ENCODE assay signal across 1 cellular context in the genomic region with DNA sequence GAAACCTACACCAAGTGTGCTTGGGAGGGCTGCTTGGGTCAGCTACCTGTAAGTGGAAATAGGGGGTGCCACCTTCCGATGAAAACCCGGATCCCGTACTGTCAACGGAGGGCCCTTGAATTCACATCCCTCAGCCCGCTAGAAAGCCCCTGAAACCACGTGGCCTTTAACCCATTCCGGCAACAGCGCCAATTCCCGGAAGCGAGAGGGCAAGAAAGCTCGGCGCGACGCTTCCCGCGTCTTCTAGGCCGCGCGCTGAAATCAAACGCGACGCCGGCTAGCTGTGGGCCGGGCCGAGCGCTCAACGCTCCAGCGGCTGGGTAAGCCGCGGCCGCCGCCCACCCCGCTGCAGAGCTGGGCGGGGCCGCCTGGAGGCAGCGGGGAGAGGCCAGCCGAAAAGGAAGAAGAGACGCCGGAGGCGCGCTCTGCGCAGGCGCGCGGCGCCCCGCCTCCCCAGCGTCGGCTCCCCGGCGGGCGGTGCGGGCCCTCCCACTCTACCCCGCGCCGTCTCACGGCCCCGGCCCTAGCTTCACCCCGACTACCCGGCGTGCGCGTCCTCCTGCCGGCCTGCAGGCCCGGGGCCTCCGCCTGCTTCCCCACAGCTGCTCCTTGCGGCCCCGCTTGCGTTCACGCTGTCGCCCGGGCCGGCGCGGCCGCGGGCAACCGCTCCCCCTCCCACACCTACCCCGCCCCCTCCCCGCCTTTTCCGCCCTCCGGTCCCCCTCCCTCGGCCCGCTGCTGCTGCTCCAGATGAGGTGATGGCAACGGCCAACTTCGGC.
TF ChIP-seq lines count a peak whose summit lies in the region.

A gene (plus strand): TSS at position 492 of the 779 bp plus-strand sequence. CDS start 267 bp downstream, at position 759.

TF ChIP-seq in HepG2, 621 proteins besides CTCF, POLR2A, EP300 and RAD21 (continued from another document and continues in another):
- TF ChIP-seq, protein P1, sequence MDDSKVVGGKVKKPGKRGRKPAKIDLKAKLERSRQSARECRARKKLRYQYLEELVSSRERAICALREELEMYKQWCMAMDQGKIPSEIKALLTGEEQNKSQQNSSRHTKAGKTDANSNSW (CRISPR knock-in tag; IDR thresholded peaks at IDR 0.05; ENCODE audit: borderline replicate concordance) = peak; percentile 73; the same call in 1 of the 2 replicates
- TF ChIP-seq, protein P2, sequence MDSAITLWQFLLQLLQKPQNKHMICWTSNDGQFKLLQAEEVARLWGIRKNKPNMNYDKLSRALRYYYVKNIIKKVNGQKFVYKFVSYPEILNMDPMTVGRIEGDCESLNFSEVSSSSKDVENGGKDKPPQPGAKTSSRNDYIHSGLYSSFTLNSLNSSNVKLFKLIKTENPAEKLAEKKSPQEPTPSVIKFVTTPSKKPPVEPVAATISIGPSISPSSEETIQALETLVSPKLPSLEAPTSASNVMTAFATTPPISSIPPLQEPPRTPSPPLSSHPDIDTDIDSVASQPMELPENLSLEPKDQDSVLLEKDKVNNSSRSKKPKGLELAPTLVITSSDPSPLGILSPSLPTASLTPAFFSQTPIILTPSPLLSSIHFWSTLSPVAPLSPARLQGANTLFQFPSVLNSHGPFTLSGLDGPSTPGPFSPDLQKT (CRISPR knock-in tag; IDR thresholded peaks at IDR 0.05; ENCODE audit: borderline replicate concordance) = no peak
- TF ChIP-seq PRMT3 (CRISPR knock-in tag; IDR thresholded peaks at IDR 0.05; ENCODE audit: borderline replicate concordance, low read depth) = peak; percentile 89
- peak; percentile 91 for TF ChIP-seq ARNT2 (CRISPR knock-in tag; IDR thresholded peaks at IDR 0.05; ENCODE audit: low read depth)
- TF ChIP-seq HCFC1 (IDR thresholded peaks at IDR 0.05; ENCODE audit: low read depth, low read length) = no peak
- TF ChIP-seq KMT2A (CRISPR knock-in tag; IDR thresholded peaks at IDR 0.05) = peak; percentile 72; the same call in 1 of the 2 replicates
- no peak for TF ChIP-seq ZNF589 (CRISPR knock-in tag; conservative IDR thresholded peaks at IDR 0.05)
- TF ChIP-seq YY1 (IDR thresholded peaks at IDR 0.05; ENCODE audit: insufficient read depth, insufficient replicate concordance, low read depth, low read length) = peak; percentile 27
- TF ChIP-seq, protein P3, sequence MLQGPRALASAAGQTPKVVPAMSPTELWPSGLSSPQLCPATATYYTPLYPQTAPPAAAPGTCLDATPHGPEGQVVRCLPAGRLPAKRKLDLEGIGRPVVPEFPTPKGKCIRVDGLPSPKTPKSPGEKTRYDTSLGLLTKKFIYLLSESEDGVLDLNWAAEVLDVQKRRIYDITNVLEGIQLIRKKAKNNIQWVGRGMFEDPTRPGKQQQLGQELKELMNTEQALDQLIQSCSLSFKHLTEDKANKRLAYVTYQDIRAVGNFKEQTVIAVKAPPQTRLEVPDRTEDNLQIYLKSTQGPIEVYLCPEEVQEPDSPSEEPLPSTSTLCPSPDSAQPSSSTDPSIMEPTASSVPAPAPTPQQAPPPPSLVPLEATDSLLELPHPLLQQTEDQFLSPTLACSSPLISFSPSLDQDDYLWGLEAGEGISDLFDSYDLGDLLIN (CRISPR knock-in tag; IDR thresholded peaks at IDR 0.05; ENCODE audit: borderline replicate concordance) = 0 out of 2 replicates have a peak, but pooled peaks have one; percentile 30
- TF ChIP-seq SNRNP70 (IDR thresholded peaks at IDR 0.05; ENCODE audit: low read depth, low read length) = no peak
- peak; percentile 30 for TF ChIP-seq SP5 (CRISPR knock-in tag; IDR thresholded peaks at IDR 0.05; ENCODE audit: borderline replicate concordance, low read depth)
- TF ChIP-seq, protein P4, sequence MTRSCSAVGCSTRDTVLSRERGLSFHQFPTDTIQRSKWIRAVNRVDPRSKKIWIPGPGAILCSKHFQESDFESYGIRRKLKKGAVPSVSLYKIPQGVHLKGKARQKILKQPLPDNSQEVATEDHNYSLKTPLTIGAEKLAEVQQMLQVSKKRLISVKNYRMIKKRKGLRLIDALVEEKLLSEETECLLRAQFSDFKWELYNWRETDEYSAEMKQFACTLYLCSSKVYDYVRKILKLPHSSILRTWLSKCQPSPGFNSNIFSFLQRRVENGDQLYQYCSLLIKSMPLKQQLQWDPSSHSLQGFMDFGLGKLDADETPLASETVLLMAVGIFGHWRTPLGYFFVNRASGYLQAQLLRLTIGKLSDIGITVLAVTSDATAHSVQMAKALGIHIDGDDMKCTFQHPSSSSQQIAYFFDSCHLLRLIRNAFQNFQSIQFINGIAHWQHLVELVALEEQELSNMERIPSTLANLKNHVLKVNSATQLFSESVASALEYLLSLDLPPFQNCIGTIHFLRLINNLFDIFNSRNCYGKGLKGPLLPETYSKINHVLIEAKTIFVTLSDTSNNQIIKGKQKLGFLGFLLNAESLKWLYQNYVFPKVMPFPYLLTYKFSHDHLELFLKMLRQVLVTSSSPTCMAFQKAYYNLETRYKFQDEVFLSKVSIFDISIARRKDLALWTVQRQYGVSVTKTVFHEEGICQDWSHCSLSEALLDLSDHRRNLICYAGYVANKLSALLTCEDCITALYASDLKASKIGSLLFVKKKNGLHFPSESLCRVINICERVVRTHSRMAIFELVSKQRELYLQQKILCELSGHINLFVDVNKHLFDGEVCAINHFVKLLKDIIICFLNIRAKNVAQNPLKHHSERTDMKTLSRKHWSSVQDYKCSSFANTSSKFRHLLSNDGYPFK (CRISPR knock-in tag; IDR thresholded peaks at IDR 0.05; ENCODE audit: borderline replicate concordance) = peak; percentile 36; the same call in 1 of the 2 replicates
- TF ChIP-seq, protein P5, sequence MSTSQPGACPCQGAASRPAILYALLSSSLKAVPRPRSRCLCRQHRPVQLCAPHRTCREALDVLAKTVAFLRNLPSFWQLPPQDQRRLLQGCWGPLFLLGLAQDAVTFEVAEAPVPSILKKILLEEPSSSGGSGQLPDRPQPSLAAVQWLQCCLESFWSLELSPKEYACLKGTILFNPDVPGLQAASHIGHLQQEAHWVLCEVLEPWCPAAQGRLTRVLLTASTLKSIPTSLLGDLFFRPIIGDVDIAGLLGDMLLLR (CRISPR knock-in tag; IDR thresholded peaks at IDR 0.05) = peak; percentile 96
- TF ChIP-seq SOX5 (CRISPR knock-in tag; IDR thresholded peaks at IDR 0.05; ENCODE audit: borderline replicate concordance) = peak; percentile 22; the same call in 1 of the 2 replicates
- TF ChIP-seq PPARG (CRISPR knock-in tag; conservative IDR thresholded peaks at IDR 0.05) = peak; percentile 80; the same call in 1 of the 2 replicates
- peak; percentile 62; the same call in 1 of the 2 replicates for TF ChIP-seq ZNF263 (CRISPR knock-in tag; IDR thresholded peaks at IDR 0.05)
- TF ChIP-seq, protein P6, sequence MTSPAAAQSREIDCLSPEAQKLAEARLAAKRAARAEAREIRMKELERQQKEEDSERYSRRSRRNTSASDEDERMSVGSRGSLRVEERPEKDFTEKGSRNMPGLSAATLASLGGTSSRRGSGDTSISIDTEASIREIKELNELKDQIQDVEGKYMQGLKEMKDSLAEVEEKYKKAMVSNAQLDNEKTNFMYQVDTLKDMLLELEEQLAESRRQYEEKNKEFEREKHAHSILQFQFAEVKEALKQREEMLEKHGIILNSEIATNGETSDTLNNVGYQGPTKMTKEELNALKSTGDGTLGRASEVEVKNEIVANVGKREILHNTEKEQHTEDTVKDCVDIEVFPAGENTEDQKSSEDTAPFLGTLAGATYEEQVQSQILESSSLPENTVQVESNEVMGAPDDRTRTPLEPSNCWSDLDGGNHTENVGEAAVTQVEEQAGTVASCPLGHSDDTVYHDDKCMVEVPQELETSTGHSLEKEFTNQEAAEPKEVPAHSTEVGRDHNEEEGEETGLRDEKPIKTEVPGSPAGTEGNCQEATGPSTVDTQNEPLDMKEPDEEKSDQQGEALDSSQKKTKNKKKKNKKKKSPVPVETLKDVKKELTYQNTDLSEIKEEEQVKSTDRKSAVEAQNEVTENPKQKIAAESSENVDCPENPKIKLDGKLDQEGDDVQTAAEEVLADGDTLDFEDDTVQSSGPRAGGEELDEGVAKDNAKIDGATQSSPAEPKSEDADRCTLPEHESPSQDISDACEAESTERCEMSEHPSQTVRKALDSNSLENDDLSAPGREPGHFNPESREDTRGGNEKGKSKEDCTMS (CRISPR knock-in tag; conservative IDR thresholded peaks at IDR 0.05) = no peak
- TF ChIP-seq ZNF224 (CRISPR knock-in tag; IDR thresholded peaks at IDR 0.05) = peak; percentile 50; the same call in 1 of the 2 replicates
- TF ChIP-seq, protein P7, sequence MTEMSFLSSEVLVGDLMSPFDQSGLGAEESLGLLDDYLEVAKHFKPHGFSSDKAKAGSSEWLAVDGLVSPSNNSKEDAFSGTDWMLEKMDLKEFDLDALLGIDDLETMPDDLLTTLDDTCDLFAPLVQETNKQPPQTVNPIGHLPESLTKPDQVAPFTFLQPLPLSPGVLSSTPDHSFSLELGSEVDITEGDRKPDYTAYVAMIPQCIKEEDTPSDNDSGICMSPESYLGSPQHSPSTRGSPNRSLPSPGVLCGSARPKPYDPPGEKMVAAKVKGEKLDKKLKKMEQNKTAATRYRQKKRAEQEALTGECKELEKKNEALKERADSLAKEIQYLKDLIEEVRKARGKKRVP (CRISPR knock-in tag; IDR thresholded peaks at IDR 0.05) = peak in 1 of 2 experiments; percentile 64; a peak in 2 of 4 replicates
- TF ChIP-seq KLF6 (CRISPR knock-in tag; IDR thresholded peaks at IDR 0.05) = peak; percentile 93
- no peak for TF ChIP-seq ZNF331 (CRISPR knock-in tag; IDR thresholded peaks at IDR 0.05)
- TF ChIP-seq MYC (CRISPR knock-in tag; IDR thresholded peaks at IDR 0.05; ENCODE audit: borderline replicate concordance) = peak; percentile 88
- TF ChIP-seq SMARCC2 (IDR thresholded peaks at IDR 0.05) = no peak
- TF ChIP-seq HDAC6 (IDR thresholded peaks at IDR 0.05; ENCODE audit: low read depth, low read length) = no peak
- TF ChIP-seq, protein P8, sequence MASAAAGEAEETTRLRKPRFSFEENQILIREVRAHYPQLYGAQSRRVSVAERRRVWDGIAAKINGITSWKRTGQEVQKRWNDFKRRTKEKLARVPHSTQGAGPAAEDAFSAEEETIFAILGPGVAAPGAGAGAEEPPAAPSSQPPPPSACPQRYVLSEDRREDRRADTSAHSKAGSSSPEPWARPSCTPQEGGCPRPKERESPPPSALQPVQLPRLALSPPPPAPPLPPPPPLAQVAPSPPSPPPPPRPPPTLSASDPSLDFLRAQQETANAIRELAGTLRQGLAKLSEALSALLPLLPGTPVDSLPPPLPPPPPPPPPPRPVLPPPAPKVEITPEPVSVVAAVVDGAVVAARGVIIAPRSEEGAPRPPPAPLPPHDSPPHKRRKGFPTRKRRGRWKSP (CRISPR knock-in tag; IDR thresholded peaks at IDR 0.05) = peak; percentile 90
- TF ChIP-seq, protein P9, sequence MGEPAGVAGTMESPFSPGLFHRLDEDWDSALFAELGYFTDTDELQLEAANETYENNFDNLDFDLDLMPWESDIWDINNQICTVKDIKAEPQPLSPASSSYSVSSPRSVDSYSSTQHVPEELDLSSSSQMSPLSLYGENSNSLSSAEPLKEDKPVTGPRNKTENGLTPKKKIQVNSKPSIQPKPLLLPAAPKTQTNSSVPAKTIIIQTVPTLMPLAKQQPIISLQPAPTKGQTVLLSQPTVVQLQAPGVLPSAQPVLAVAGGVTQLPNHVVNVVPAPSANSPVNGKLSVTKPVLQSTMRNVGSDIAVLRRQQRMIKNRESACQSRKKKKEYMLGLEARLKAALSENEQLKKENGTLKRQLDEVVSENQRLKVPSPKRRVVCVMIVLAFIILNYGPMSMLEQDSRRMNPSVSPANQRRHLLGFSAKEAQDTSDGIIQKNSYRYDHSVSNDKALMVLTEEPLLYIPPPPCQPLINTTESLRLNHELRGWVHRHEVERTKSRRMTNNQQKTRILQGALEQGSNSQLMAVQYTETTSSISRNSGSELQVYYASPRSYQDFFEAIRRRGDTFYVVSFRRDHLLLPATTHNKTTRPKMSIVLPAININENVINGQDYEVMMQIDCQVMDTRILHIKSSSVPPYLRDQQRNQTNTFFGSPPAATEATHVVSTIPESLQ (CRISPR knock-in tag; conservative IDR thresholded peaks at IDR 0.05) = no peak
- TF ChIP-seq KLF9 (CRISPR knock-in tag; IDR thresholded peaks at IDR 0.05; ENCODE audit: low read depth) = peak; percentile 87; the same call in 1 of the 2 replicates
- TF ChIP-seq, protein P10, sequence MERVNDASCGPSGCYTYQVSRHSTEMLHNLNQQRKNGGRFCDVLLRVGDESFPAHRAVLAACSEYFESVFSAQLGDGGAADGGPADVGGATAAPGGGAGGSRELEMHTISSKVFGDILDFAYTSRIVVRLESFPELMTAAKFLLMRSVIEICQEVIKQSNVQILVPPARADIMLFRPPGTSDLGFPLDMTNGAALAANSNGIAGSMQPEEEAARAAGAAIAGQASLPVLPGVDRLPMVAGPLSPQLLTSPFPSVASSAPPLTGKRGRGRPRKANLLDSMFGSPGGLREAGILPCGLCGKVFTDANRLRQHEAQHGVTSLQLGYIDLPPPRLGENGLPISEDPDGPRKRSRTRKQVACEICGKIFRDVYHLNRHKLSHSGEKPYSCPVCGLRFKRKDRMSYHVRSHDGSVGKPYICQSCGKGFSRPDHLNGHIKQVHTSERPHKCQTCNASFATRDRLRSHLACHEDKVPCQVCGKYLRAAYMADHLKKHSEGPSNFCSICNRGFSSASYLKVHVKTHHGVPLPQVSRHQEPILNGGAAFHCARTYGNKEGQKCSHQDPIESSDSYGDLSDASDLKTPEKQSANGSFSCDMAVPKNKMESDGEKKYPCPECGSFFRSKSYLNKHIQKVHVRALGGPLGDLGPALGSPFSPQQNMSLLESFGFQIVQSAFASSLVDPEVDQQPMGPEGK (CRISPR knock-in tag; IDR thresholded peaks at IDR 0.05) = peak; percentile 60
- TF ChIP-seq, protein P11, sequence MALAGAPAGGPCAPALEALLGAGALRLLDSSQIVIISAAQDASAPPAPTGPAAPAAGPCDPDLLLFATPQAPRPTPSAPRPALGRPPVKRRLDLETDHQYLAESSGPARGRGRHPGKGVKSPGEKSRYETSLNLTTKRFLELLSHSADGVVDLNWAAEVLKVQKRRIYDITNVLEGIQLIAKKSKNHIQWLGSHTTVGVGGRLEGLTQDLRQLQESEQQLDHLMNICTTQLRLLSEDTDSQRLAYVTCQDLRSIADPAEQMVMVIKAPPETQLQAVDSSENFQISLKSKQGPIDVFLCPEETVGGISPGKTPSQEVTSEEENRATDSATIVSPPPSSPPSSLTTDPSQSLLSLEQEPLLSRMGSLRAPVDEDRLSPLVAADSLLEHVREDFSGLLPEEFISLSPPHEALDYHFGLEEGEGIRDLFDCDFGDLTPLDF (CRISPR knock-in tag; IDR thresholded peaks at IDR 0.05) = peak; percentile 88
- no peak for TF ChIP-seq BRD4 (CRISPR knock-in tag; IDR thresholded peaks at IDR 0.05)
- TF ChIP-seq ARNTL (CRISPR knock-in tag; IDR thresholded peaks at IDR 0.05) = 0 out of 2 replicates have a peak, but pooled peaks have one; percentile 11
- TF ChIP-seq ZNF260 (CRISPR knock-in tag; IDR thresholded peaks at IDR 0.05; ENCODE audit: borderline replicate concordance, low read depth) = no peak
- TF ChIP-seq, protein P12, sequence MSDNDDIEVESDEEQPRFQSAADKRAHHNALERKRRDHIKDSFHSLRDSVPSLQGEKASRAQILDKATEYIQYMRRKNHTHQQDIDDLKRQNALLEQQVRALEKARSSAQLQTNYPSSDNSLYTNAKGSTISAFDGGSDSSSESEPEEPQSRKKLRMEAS (IDR thresholded peaks at IDR 0.05) = peak; percentile 98
- TF ChIP-seq ZNF160 (CRISPR knock-in tag; IDR thresholded peaks at IDR 0.05) = no peak; the same call in 1 of the 2 replicates
- TF ChIP-seq ZNF24 (IDR thresholded peaks at IDR 0.05) = no peak
- peak; percentile 52; the same call in 1 of the 2 replicates for TF ChIP-seq ZNF780A (CRISPR knock-in tag; IDR thresholded peaks at IDR 0.05)
- TF ChIP-seq, protein P13, sequence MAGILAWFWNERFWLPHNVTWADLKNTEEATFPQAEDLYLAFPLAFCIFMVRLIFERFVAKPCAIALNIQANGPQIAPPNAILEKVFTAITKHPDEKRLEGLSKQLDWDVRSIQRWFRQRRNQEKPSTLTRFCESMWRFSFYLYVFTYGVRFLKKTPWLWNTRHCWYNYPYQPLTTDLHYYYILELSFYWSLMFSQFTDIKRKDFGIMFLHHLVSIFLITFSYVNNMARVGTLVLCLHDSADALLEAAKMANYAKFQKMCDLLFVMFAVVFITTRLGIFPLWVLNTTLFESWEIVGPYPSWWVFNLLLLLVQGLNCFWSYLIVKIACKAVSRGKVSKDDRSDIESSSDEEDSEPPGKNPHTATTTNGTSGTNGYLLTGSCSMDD (CRISPR knock-in tag; IDR thresholded peaks at IDR 0.05) = no peak
